ENCODE assay signal across 26 cellular contexts in genomic region chr17:63486317-63487013, GRCh38. TPM values are rescaled to one million over a fixed set of nuclear protein-coding genes. Genes with fewer than 3 reads are reported as not detected.
"Had no signal": no experiment of that assay in that cellular context is flagged by ENCODE, and none has a peak within 500 bp of the region (broad histone marks: within the 10 kb centered on the region; RNA-seq: fewer than 3 reads in every experiment).

No MANE protein-coding gene starts in this region.

- H3K4me3 Mint-ChIP-seq: activated T-helper 1 cell treated with anti-CD3 and anti-CD28 coated beads, Interleukin-12 subunit alpha, Interleukin-12 subunit beta, Interleukin-2, Interleukin-4 antibody, amounts not matched to agents 30 ng/mL and 10 ng/mL and 1 ng/mL, durations not matched to agents 14 hours and 24 hours and 36 hours; dendritic cell treated with granulocyte-macrophage colony-stimulating factor and Interleukin-4, amounts not matched to agents 40 ng/mL and 50 ng/mL, for 4 days; naive B cell; neural progenitor cell; stimulated activated naive CD8-positive, alpha-beta T cell treated with anti-CD3 and anti-CD28 coated beads, Interleukin-15, amount 100 ng/mL, for 72 hours; T-helper 1 cell treated with Interleukin-12 subunit alpha and Interleukin-12 subunit beta and Interleukin-4 antibody, amounts not matched to agents 30 μg/mL and 1 μg/mL, for 36 hours had no signal

- H3K27me3 ChIP-seq: heart left ventricle, neural progenitor cell, ovary had no signal

- H3K36me3 Mint-ChIP-seq: activated naive CD4-positive, alpha-beta T cell treated with anti-CD3 and anti-CD28 coated beads, Interleukin-2, amount 50 U/mL, for 72 hours; naive B cell; neural progenitor cell had no signal

- H3K27me3 Mint-ChIP-seq: stimulated activated naive CD8-positive, alpha-beta T cell treated with anti-CD3 and anti-CD28 coated beads, Interleukin-15, amount 100 ng/mL, for 72 hours had no signal

- H3K9me3 Mint-ChIP-seq: activated naive CD4-positive, alpha-beta T cell treated with anti-CD3 and anti-CD28 coated beads, Interleukin-2, amount 50 U/mL, for 72 hours; activated T-helper 1 cell treated with anti-CD3 and anti-CD28 coated beads, Interleukin-12 subunit alpha, Interleukin-12 subunit beta, Interleukin-2, Interleukin-4 antibody, amounts not matched to agents 30 ng/mL and 10 ng/mL and 1 ng/mL, durations not matched to agents 14 hours and 24 hours and 36 hours; dendritic cell treated with granulocyte-macrophage colony-stimulating factor and Interleukin-4, amounts not matched to agents 40 ng/mL and 50 ng/mL, for 4 days; naive B cell; neural progenitor cell; stimulated activated naive CD8-positive, alpha-beta T cell treated with anti-CD3 and anti-CD28 coated beads, Interleukin-15, amount 100 ng/mL, for 72 hours; T-helper 1 cell treated with Interleukin-12 subunit alpha and Interleukin-12 subunit beta and Interleukin-4 antibody, amounts not matched to agents 30 μg/mL and 1 μg/mL, for 36 hours had no signal

- H3K9me3 ChIP-seq: esophagus muscularis mucosa, gastroesophageal sphincter, heart left ventricle, mucosa of descending colon, ovary, psoas muscle had no signal

- H3K9ac ChIP-seq: neural progenitor cell had no signal

- H3K27ac Mint-ChIP-seq: activated naive CD4-positive, alpha-beta T cell treated with anti-CD3 and anti-CD28 coated beads, Interleukin-2, amount 50 U/mL, for 72 hours; activated T-helper 1 cell treated with anti-CD3 and anti-CD28 coated beads, Interleukin-12 subunit alpha, Interleukin-12 subunit beta, Interleukin-2, Interleukin-4 antibody, amounts not matched to agents 30 ng/mL and 10 ng/mL and 1 ng/mL, durations not matched to agents 14 hours and 24 hours and 36 hours; stimulated activated naive CD8-positive, alpha-beta T cell treated with anti-CD3 and anti-CD28 coated beads, Interleukin-15, amount 100 ng/mL, for 72 hours; T-helper 1 cell treated with Interleukin-12 subunit alpha and Interleukin-12 subunit beta and Interleukin-4 antibody, amounts not matched to agents 30 μg/mL and 1 μg/mL, for 36 hours had no signal

- H3K27ac ChIP-seq: esophagus muscularis mucosa, gastroesophageal sphincter, heart left ventricle, neural progenitor cell, ovary, psoas muscle had no signal

- H2AFZ ChIP-seq: neural progenitor cell had no signal

- DNase-seq: activated CD4-positive, alpha-beta T cell treated with anti-CD3 and anti-CD28 coated beads, Interleukin-2, amount 50 U/mL, for 4 hours; activated CD4-positive, CD25-positive, alpha-beta regulatory T cell treated with anti-CD3 and anti-CD28 coated beads, Interleukin-2, amount 50 U/mL, for 72 hours; activated gamma-delta T cell treated with Interleukin-2 at 50 U/mL for 16 hours; amniotic stem cell; effector CD8-positive, alpha-beta T cell; left ventricle myocardium superior; mesenchymal stem cell; mucosa of descending colon; naive B cell; ovary; psoas muscle; small intestine; stimulated activated CD4-positive, alpha-beta T cell treated with anti-CD3 and anti-CD28 coated beads, Interleukin-15, amount 100 ng/mL, for 24 hours; stimulated activated CD4-positive, alpha-beta T cell treated with anti-CD3 and anti-CD28 coated beads, Interleukin-2, amount 100 ng/mL, for 48 hours; stimulated activated naive CD8-positive, alpha-beta T cell treated with anti-CD3 and anti-CD28 coated beads, Interleukin-15, amount 100 ng/mL, for 72 hours; trophoblast cell had no signal

- FAIRE-seq: endothelial cell of umbilical vein, small intestine had no signal

- H3K36me3 ChIP-seq: gastroesophageal sphincter, neural progenitor cell, ovary had no signal

- H3K4me1 ChIP-seq: esophagus muscularis mucosa, gastroesophageal sphincter, neural progenitor cell, psoas muscle had no signal

- H3K4me3 ChIP-seq: esophagus muscularis mucosa, gastroesophageal sphincter, heart left ventricle, mucosa of descending colon, neural progenitor cell, ovary, psoas muscle had no signal

- H3K4me2 ChIP-seq: neural progenitor cell had no signal

- H3K4me1 Mint-ChIP-seq: neural progenitor cell; stimulated activated naive CD8-positive, alpha-beta T cell treated with anti-CD3 and anti-CD28 coated beads, Interleukin-15, amount 100 ng/mL, for 72 hours had no signal

- ATAC-seq: activated naive CD4-positive, alpha-beta T cell treated with anti-CD3 and anti-CD28 coated beads, Interleukin-2, amount 50 U/mL, for 72 hours; gastroesophageal sphincter; heart left ventricle; left ventricle myocardium superior; mucosa of descending colon; psoas muscle; right cardiac atrium; stimulated activated naive CD8-positive, alpha-beta T cell treated with anti-CD3 and anti-CD28 coated beads, Interleukin-15, amount 100 ng/mL, for 72 hours had no signal

RNA-seq across cellular contexts. Expression of gene KCNH6, which starts 36.7 kb away (rescaled TPM):
- total RNA-seq: activated T-helper 1 cell treated with anti-CD3 and anti-CD28 coated beads, Interleukin-12 subunit alpha, Interleukin-12 subunit beta, Interleukin-2, Interleukin-4 antibody, amounts not matched to agents 30 ng/mL and 10 ng/mL and 1 ng/mL, durations not matched to agents 14 hours and 24 hours and 36 hours; endothelial cell of umbilical vein; esophagus muscularis mucosa; gastroesophageal sphincter; heart left ventricle; left ventricle myocardium superior; psoas muscle; right cardiac atrium had no signal
- polyA plus RNA-seq: ovary, psoas muscle, right cardiac atrium had no signal
